22 cellular contexts compared by ENCODE assay signal in genomic region chr19:48154003-48154402, GRCh38. TPM values are rescaled to one million over a fixed set of nuclear protein-coding genes. Genes with fewer than 3 reads are reported as not detected.
DNase-seq lines count a peak whose midpoint lies in the region; ATAC-seq, FAIRE-seq and TF ChIP-seq lines count a peak whose summit lies in the region.
"Had no signal": no experiment of that assay in that cellular context is flagged by ENCODE, and none has a peak within 500 bp of the region (broad histone marks: within the 10 kb centered on the region; RNA-seq: fewer than 3 reads in every experiment).

No MANE protein-coding gene starts in this region.

- H3K27ac Mint-ChIP-seq in activated CD4-positive, alpha-beta memory T cell treated with anti-CD3 and anti-CD28 coated beads, Interleukin-2, amount 10 ng/mL, durations not matched to agents 7 days and 5 days: peak overlapping the region; percentile 10
- H3K27ac Mint-ChIP-seq in activated CD4-positive, alpha-beta memory T cell treated with anti-CD3 and anti-CD28 coated beads for 36 hours: no peak overlapping the region
- H3K27ac Mint-ChIP-seq in stimulated activated effector memory CD8-positive, alpha-beta T cell treated with anti-CD3 and anti-CD28 coated beads, Interleukin-12 subunit alpha, Interleukin-12 subunit beta, amount 100 ng/mL, for 72 hours: peak overlapping the region; percentile 57

- peak overlapping the region; percentile 15 for H3K4me2 ChIP-seq in endothelial cell of umbilical vein (ENCODE audit: insufficient read depth, low read length)

- no peaks in the 10 kb centered on the region for H3K9me3 ChIP-seq in endothelial cell of umbilical vein (replicated peaks; ENCODE audit: control insufficient read depth, insufficient read depth, low read length)
- no peaks in the 10 kb centered on the region for H3K9me3 ChIP-seq in kidney (ENCODE audit: control insufficient read depth in 1 of 2, low read length in 2 of 2)
- H3K9me3 ChIP-seq: body of pancreas, lower lobe of right lung had no signal

- H3K27ac ChIP-seq in endothelial cell of umbilical vein (ENCODE audit: insufficient read depth, low read depth, low read length): peak overlapping the region; percentile 94
- H3K27ac ChIP-seq in kidney (ENCODE audit: low read depth in 2 of 2, low read length in 2 of 2): no peak overlapping the region
- H3K27ac ChIP-seq: body of pancreas, HL-60, lower lobe of right lung, skin epidermis had no signal

- peak overlapping the region; percentile 83 for H2AFZ ChIP-seq in endothelial cell of umbilical vein (ENCODE audit: low read depth, low read length)

- CTCF ChIA-PET in activated CD4-positive, alpha-beta memory T cell treated with anti-CD3 and anti-CD28 coated beads, Interleukin-2, amount 10 ng/mL, durations not matched to agents 7 days and 5 days (lab: Charles Lee): interaction anchor here (0.6 to 7.1 kb wide), 4 partner anchors 29 to 1982 kb away, joined by 3 to 59 read pairs (median 3); partner anchors contain the start of gene PLA2G4C
- CTCF ChIA-PET in activated CD4-positive, alpha-beta memory T cell treated with anti-CD3 and anti-CD28 coated beads for 36 hours (lab: Charles Lee): interaction anchor here (0.7 to 5.8 kb wide), 9 partner anchors 9 to 1443 kb away, joined by 3 to 59 read pairs (median 3); partner anchors contain the start of gene PLA2G4C
- CTCF ChIA-PET in endothelial cell of umbilical vein (lab: Charles Lee): interaction anchor here (0.8 to 5.9 kb wide), 9 partner anchors 16 to 191 kb away, joined by 3 to 229 read pairs (median 10); partner anchors contain the start of genes CARD8 and PLA2G4C

- H3K27me3 Mint-ChIP-seq in activated CD4-positive, alpha-beta memory T cell treated with anti-CD3 and anti-CD28 coated beads, Interleukin-2, amount 10 ng/mL, durations not matched to agents 7 days and 5 days: no peaks in the 10 kb centered on the region
- no peaks in the 10 kb centered on the region for H3K27me3 Mint-ChIP-seq in activated CD4-positive, alpha-beta memory T cell treated with anti-CD3 and anti-CD28 coated beads for 36 hours
- H3K27me3 Mint-ChIP-seq: activated T-cell treated with anti-CD3 and anti-CD28 coated beads, Interleukin-2, amount 50 U/mL, for 24 hours; CD8-positive, alpha-beta memory T cell; IgD-negative memory B cell had no signal

- dilution Hi-C loops in endothelial cell of umbilical vein (cut with MboI; ENCODE audit: extremely low pct_ligation_motif_present, low sequenced_read_pairs): no loop called here

- H3K4me3 ChIP-seq in endothelial cell of umbilical vein (replicated peaks in 1 of 3; ENCODE audit: insufficient read depth in 1 of 3, low read depth in 1 of 3, low read length in 3 of 3) (peak overlapping the region in 1 of 3 experiments; percentile 17), kidney (ENCODE audit: low read length in 2 of 2) (no peak overlapping the region)
- H3K4me3 ChIP-seq: body of pancreas, coronary artery, lower lobe of right lung, skin epidermis had no signal

- no peaks in the 10 kb centered on the region for H3K27me3 ChIP-seq in endothelial cell of umbilical vein (ENCODE audit: control insufficient read depth in 2 of 2, insufficient read depth in 2 of 2, low read length in 2 of 2)
- H3K27me3 ChIP-seq: body of pancreas had no signal

- H3K4me1 Mint-ChIP-seq in activated CD4-positive, alpha-beta memory T cell treated with anti-CD3 and anti-CD28 coated beads, Interleukin-2, amount 10 ng/mL, durations not matched to agents 7 days and 5 days: peaks cover 1% of the 10 kb centered on the region
- no peaks in the 10 kb centered on the region for H3K4me1 Mint-ChIP-seq in activated CD4-positive, alpha-beta memory T cell treated with anti-CD3 and anti-CD28 coated beads for 36 hours (ENCODE audit: low read depth)
- H3K4me1 Mint-ChIP-seq in stimulated activated effector memory CD8-positive, alpha-beta T cell treated with anti-CD3 and anti-CD28 coated beads, Interleukin-12 subunit alpha, Interleukin-12 subunit beta, amount 100 ng/mL, for 72 hours: peaks cover 11% of the 10 kb centered on the region
- H3K4me1 Mint-ChIP-seq: IgD-negative memory B cell had no signal

- H3K4me1 ChIP-seq in endothelial cell of umbilical vein (ENCODE audit: control insufficient read depth, extremely low read depth, insufficient read depth, low read length): peaks cover 15% of the 10 kb centered on the region
- no peaks in the 10 kb centered on the region for H3K4me1 ChIP-seq in kidney (ENCODE audit: control insufficient read depth in 1 of 2, insufficient read depth in 1 of 2, low read depth in 1 of 2, low read length in 2 of 2)
- H3K4me1 ChIP-seq: body of pancreas, lower lobe of right lung had no signal

- FAIRE-seq in endothelial cell of umbilical vein (lab: Jason Lieb, UNC): no peak
- FAIRE-seq in kidney (lab: Jason Lieb, UNC): no peak
- FAIRE-seq: islet of Langerhans had no signal

- intact Hi-C loops in activated CD4-positive, alpha-beta memory T cell treated with anti-CD3 and anti-CD28 coated beads for 36 hours (cut with micrococcal nuclease): no loop called here
- intact Hi-C loops in endothelial cell of umbilical vein (cut with micrococcal nuclease): no loop called here
- intact Hi-C loops in kidney (cut with DNase I): loop anchor here (10.0 kb wide), 1 partner anchor 49 kb away; no protein-coding TSS in a partner anchor

- H3K36me3 Mint-ChIP-seq in activated CD4-positive, alpha-beta memory T cell treated with anti-CD3 and anti-CD28 coated beads, Interleukin-2, amount 10 ng/mL, durations not matched to agents 7 days and 5 days (ENCODE audit: low read depth): peaks cover 50% of the 10 kb centered on the region
- H3K36me3 Mint-ChIP-seq in activated CD4-positive, alpha-beta memory T cell treated with anti-CD3 and anti-CD28 coated beads for 36 hours: peaks cover 48% of the 10 kb centered on the region
- H3K36me3 Mint-ChIP-seq in stimulated activated effector memory CD8-positive, alpha-beta T cell treated with anti-CD3 and anti-CD28 coated beads, Interleukin-12 subunit alpha, Interleukin-12 subunit beta, amount 100 ng/mL, for 72 hours: peaks cover 97% of the 10 kb centered on the region

- H3K9me3 Mint-ChIP-seq in activated CD4-positive, alpha-beta memory T cell treated with anti-CD3 and anti-CD28 coated beads, Interleukin-2, amount 10 ng/mL, durations not matched to agents 7 days and 5 days: no peaks in the 10 kb centered on the region
- no peaks in the 10 kb centered on the region for H3K9me3 Mint-ChIP-seq in activated CD4-positive, alpha-beta memory T cell treated with anti-CD3 and anti-CD28 coated beads for 36 hours
- H3K9me3 Mint-ChIP-seq in stimulated activated effector memory CD8-positive, alpha-beta T cell treated with anti-CD3 and anti-CD28 coated beads, Interleukin-12 subunit alpha, Interleukin-12 subunit beta, amount 100 ng/mL, for 72 hours: no peaks in the 10 kb centered on the region
- H3K9me3 Mint-ChIP-seq: activated naive CD4-positive, alpha-beta T cell treated with anti-CD3 and anti-CD28 coated beads, Interleukin-2, amount 50 U/mL, for 72 hours; activated T-cell treated with anti-CD3 and anti-CD28 coated beads, Interleukin-2, amount 50 U/mL, for 24 hours; CD8-positive, alpha-beta memory T cell; IgD-negative memory B cell had no signal

- no peaks in the 10 kb centered on the region for H4K20me1 ChIP-seq in endothelial cell of umbilical vein (replicated peaks; ENCODE audit: control insufficient read depth, extremely low read depth, insufficient read depth, low read length)

- no peak overlapping the region for H3K4me3 Mint-ChIP-seq in activated CD4-positive, alpha-beta memory T cell treated with anti-CD3 and anti-CD28 coated beads, Interleukin-2, amount 10 ng/mL, durations not matched to agents 7 days and 5 days
- no peak overlapping the region for H3K4me3 Mint-ChIP-seq in activated CD4-positive, alpha-beta memory T cell treated with anti-CD3 and anti-CD28 coated beads for 36 hours
- no peak overlapping the region for H3K4me3 Mint-ChIP-seq in stimulated activated effector memory CD8-positive, alpha-beta T cell treated with anti-CD3 and anti-CD28 coated beads, Interleukin-12 subunit alpha, Interleukin-12 subunit beta, amount 100 ng/mL, for 72 hours
- H3K4me3 Mint-ChIP-seq: activated T-cell treated with anti-CD3 and anti-CD28 coated beads, Interleukin-2, amount 50 U/mL, for 24 hours; CD8-positive, alpha-beta memory T cell; IgD-negative memory B cell had no signal

- H3K9ac ChIP-seq in endothelial cell of umbilical vein (replicated peaks; ENCODE audit: extremely low read depth, insufficient read depth, low read length) (peak overlapping the region; percentile 81), kidney (ENCODE audit: low read length in 2 of 2) (no peak overlapping the region)

- no TSS peak for BruUV-seq in endothelial cell of umbilical vein (replicated peaks; lab: Mats Ljungman, UMichigan)

- TF ChIP-seq CTCF in endothelial cell of umbilical vein (IDR thresholded peaks at IDR 0.05; ENCODE audit: extremely low read depth in 1 of 2, insufficient read depth in 1 of 2, low read depth in 1 of 2, low read length in 2 of 2) (no peak), kidney (IDR thresholded peaks at IDR 0.05; ENCODE audit: borderline replicate concordance, extremely low read depth, insufficient read depth) (no peak)

- no peak for TF ChIP-seq POLR2A in endothelial cell of umbilical vein (IDR thresholded peaks at IDR 0.05; ENCODE audit: low read depth, low read length)

- no peaks in the 10 kb centered on the region for H3K79me2 ChIP-seq in endothelial cell of umbilical vein (ENCODE audit: control insufficient read depth, insufficient read depth, low read length)

- H3K36me3 ChIP-seq in endothelial cell of umbilical vein (ENCODE audit: control insufficient read depth in 2 of 2, extremely low read depth in 1 of 2, insufficient read depth in 2 of 2, low read length in 2 of 2) (no peaks in the 10 kb centered on the region), kidney (ENCODE audit: control insufficient read depth in 1 of 2, insufficient read depth in 2 of 2, low read length in 2 of 2) (no peaks in the 10 kb centered on the region)

- no peak for DNase-seq in activated CD4-positive, alpha-beta memory T cell treated with anti-CD3 and anti-CD28 coated beads, Interleukin-2, amount 10 ng/mL, durations not matched to agents 7 days and 5 days
- no peak for DNase-seq in activated CD4-positive, alpha-beta memory T cell treated with anti-CD3 and anti-CD28 coated beads for 36 hours
- DNase-seq in NCI-H69 (lab: John Stamatoyannopoulos, UW) (peak; percentile 21), endothelial cell of umbilical vein (ENCODE audit: low read depth, low spot score) (peak; percentile 54), kidney (no peak), SW 1271 (lab: John Stamatoyannopoulos, UW) (no peak)
- DNase-seq in stimulated activated effector memory CD8-positive, alpha-beta T cell treated with anti-CD3 and anti-CD28 coated beads, Interleukin-12 subunit alpha, Interleukin-12 subunit beta, amount 100 ng/mL, for 72 hours (ENCODE audit: low spot score in 2 of 2): no peak
- DNase-seq in stimulated activated CD4-positive, alpha-beta T cell treated with anti-CD3 and anti-CD28 coated beads, Interleukin-2, amount 100 ng/mL, for 24 hours: no peak
- DNase-seq: activated CD4-positive, alpha-beta T cell treated with anti-CD3 and anti-CD28 coated beads, Interleukin-2, amount 50 U/mL, for 1 hour; activated T-cell treated with anti-CD3 and anti-CD28 coated beads, Interleukin-2, amount 50 U/mL, for 24 hours; body of pancreas; CD8-positive, alpha-beta memory T cell; DND-41; lower lobe of right lung; NCI-H187; stimulated activated CD4-positive, alpha-beta T cell treated with anti-CD3 and anti-CD28 coated beads, Interleukin-4, amount 100 ng/mL, for 1 hour had no signal

- H3K9me1 ChIP-seq in endothelial cell of umbilical vein (replicated peaks; ENCODE audit: control insufficient read depth, extremely low read depth, insufficient read depth, low read length): no peaks in the 10 kb centered on the region

- no peak for ATAC-seq in stimulated activated effector memory CD8-positive, alpha-beta T cell treated with anti-CD3 and anti-CD28 coated beads, Interleukin-12 subunit alpha, Interleukin-12 subunit beta, amount 100 ng/mL, for 72 hours
- ATAC-seq: body of pancreas had no signal

- POLR2A ChIA-PET in activated CD4-positive, alpha-beta memory T cell treated with anti-CD3 and anti-CD28 coated beads, Interleukin-2, amount 10 ng/mL, durations not matched to agents 7 days and 5 days (lab: Charles Lee): interaction anchor here (2.2 kb wide), 1 partner anchor 15 kb away, joined by 5 read pairs; no protein-coding TSS in a partner anchor
- POLR2A ChIA-PET in activated CD4-positive, alpha-beta memory T cell treated with anti-CD3 and anti-CD28 coated beads for 36 hours (lab: Charles Lee): interaction anchor here (0.6 kb wide), 1 partner anchor 10 kb away, joined by 3 read pairs; no protein-coding TSS in a partner anchor
- POLR2A ChIA-PET in endothelial cell of umbilical vein (lab: Charles Lee): interaction anchor here (0.8 to 1.5 kb wide), 3 partner anchors 10 to 44 kb away, joined by 3 to 5 read pairs (median 4); partner anchors contain the start of gene PLA2G4C

RNA-seq across cellular contexts. Expression of gene LIG1, which starts 16.1 kb away (rescaled TPM):
- total RNA-seq in activated CD4-positive, alpha-beta memory T cell treated with anti-CD3 and anti-CD28 coated beads, Interleukin-2, amount 10 ng/mL, durations not matched to agents 7 days and 5 days: 100 to 1,000 TPM; 137 to 146 TPM
- 100 to 1,000 TPM; 174 TPM for total RNA-seq in activated CD4-positive, alpha-beta memory T cell treated with anti-CD3 and anti-CD28 coated beads for 36 hours
- total RNA-seq in endothelial cell of umbilical vein (94.7 and 100 TPM in 2 replicates), kidney (25.9 TPM)
- polyA plus RNA-seq in endothelial cell of umbilical vein (64.0 and 68.2 TPM in 2 replicates), kidney (ENCODE audit: insufficient read depth, low read depth, low replicate concordance) (14.0 TPM)
- 57.2 and 61.2 TPM in 2 replicates for polyA plus RNA-seq in endothelial cell of umbilical vein (2011; cell fraction: cytosol; rRNA removed)
- 263 and 287 TPM in 2 replicates for polyA plus RNA-seq in endothelial cell of umbilical vein (2011; cell fraction: nucleus; rRNA removed)
- 50.6 and 62.2 TPM in 2 replicates for polyA plus RNA-seq in endothelial cell of umbilical vein (2012)
- polyA minus RNA-seq in endothelial cell of umbilical vein: 80.2 and 82.9 TPM in 2 replicates
- 34.8 TPM for polyA minus RNA-seq in endothelial cell of umbilical vein (2011; cell fraction: cytosol; rRNA and poly(A)+ RNA removed)
- polyA minus RNA-seq in endothelial cell of umbilical vein (2011; cell fraction: nucleus; rRNA and poly(A)+ RNA removed): 69.1 and 88.4 TPM in 2 replicates

RNA-seq across cellular contexts. Expression of gene ZSWIM9, which starts 16.5 kb away (rescaled TPM):
- 1 to 10 TPM; 7.0 to 7.8 TPM for total RNA-seq in activated CD4-positive, alpha-beta memory T cell treated with anti-CD3 and anti-CD28 coated beads, Interleukin-2, amount 10 ng/mL, durations not matched to agents 7 days and 5 days
- 1 to 10 TPM; 7.4 to 8.0 TPM for total RNA-seq in activated CD4-positive, alpha-beta memory T cell treated with anti-CD3 and anti-CD28 coated beads for 36 hours
- 7.4 and 8.6 TPM in 2 replicates for total RNA-seq in endothelial cell of umbilical vein
- 1.0 and 1.2 TPM in 2 replicates for polyA plus RNA-seq in endothelial cell of umbilical vein
- 1.1 and 1.7 TPM in 2 replicates for polyA plus RNA-seq in endothelial cell of umbilical vein (2011; cell fraction: cytosol; rRNA removed)
- polyA plus RNA-seq in endothelial cell of umbilical vein (2011; cell fraction: nucleus; rRNA removed): 1.6 and 1.8 TPM in 2 replicates
- polyA plus RNA-seq in endothelial cell of umbilical vein (2012): 5.0 and 6.9 TPM in 2 replicates
- 1.1 and 1.3 TPM in 2 replicates for polyA minus RNA-seq in endothelial cell of umbilical vein
- polyA minus RNA-seq in endothelial cell of umbilical vein (2011; cell fraction: cytosol; rRNA and poly(A)+ RNA removed): 3.3 TPM
- 1.8 TPM in 2 replicates for polyA minus RNA-seq in endothelial cell of umbilical vein (2011; cell fraction: nucleus; rRNA and poly(A)+ RNA removed)
- 7.8 TPM for total RNA-seq in kidney
- 5.5 TPM for polyA plus RNA-seq in kidney (ENCODE audit: insufficient read depth, low read depth, low replicate concordance)

RNA-seq across cellular contexts. Expression of gene PLA2G4C, which starts 43.4 kb away (rescaled TPM):
- 10 to 100 TPM; 10.8 to 11.5 TPM for total RNA-seq in activated CD4-positive, alpha-beta memory T cell treated with anti-CD3 and anti-CD28 coated beads, Interleukin-2, amount 10 ng/mL, durations not matched to agents 7 days and 5 days
- 10 to 100 TPM; 12.4 to 13.3 TPM for total RNA-seq in activated CD4-positive, alpha-beta memory T cell treated with anti-CD3 and anti-CD28 coated beads for 36 hours
- total RNA-seq in endothelial cell of umbilical vein: 32.6 and 63.4 TPM in 2 replicates
- 53.1 and 84.3 TPM in 2 replicates for polyA plus RNA-seq in endothelial cell of umbilical vein
- 26.2 and 38.9 TPM in 2 replicates for polyA plus RNA-seq in endothelial cell of umbilical vein (2011; cell fraction: cytosol; rRNA removed)
- 81.3 and 144 TPM in 2 replicates for polyA plus RNA-seq in endothelial cell of umbilical vein (2011; cell fraction: nucleus; rRNA removed)
- 42.9 and 60.7 TPM in 2 replicates for polyA plus RNA-seq in endothelial cell of umbilical vein (2012)
- 88.6 and 91.1 TPM in 2 replicates for polyA minus RNA-seq in endothelial cell of umbilical vein
- 3.0 TPM for polyA minus RNA-seq in endothelial cell of umbilical vein (2011; cell fraction: cytosol; rRNA and poly(A)+ RNA removed)
- 50.4 and 61.1 TPM in 2 replicates for polyA minus RNA-seq in endothelial cell of umbilical vein (2011; cell fraction: nucleus; rRNA and poly(A)+ RNA removed)
- total RNA-seq in kidney: 16.5 TPM
- 11.0 TPM for polyA plus RNA-seq in kidney (ENCODE audit: insufficient read depth, low read depth, low replicate concordance)
- polyA plus RNA-seq: CD8-positive, alpha-beta memory T cell had no signal

Comparison
In these comparisons a context has a peak if more than half of its experiments do, and no peak if none do; other contexts are left out.
1. DNase-seq: peak in NCI-H69 (single experiment) and endothelial cell of umbilical vein (single experiment); none in activated CD4-positive, alpha-beta memory T cell treated with anti-CD3 and anti-CD28 coated beads, Interleukin-2, amount 10 ng/mL, durations not matched to agents 7 days and 5 days (single experiment), activated CD4-positive, alpha-beta memory T cell treated with anti-CD3 and anti-CD28 coated beads for 36 hours (single experiment), stimulated activated effector memory CD8-positive, alpha-beta T cell treated with anti-CD3 and anti-CD28 coated beads, Interleukin-12 subunit alpha, Interleukin-12 subunit beta, amount 100 ng/mL, for 72 hours (0 of 2), kidney (single experiment), SW 1271 (0 of 2) and stimulated activated CD4-positive, alpha-beta T cell treated with anti-CD3 and anti-CD28 coated beads, Interleukin-2, amount 100 ng/mL, for 24 hours (0 of 2).